ENCODE assay signal across 1 cellular context in genomic region chr19:44903602-44904425, GRCh38.
A peak's percentile ranks its signal among the peaks of the same experiment; 100 is the strongest.
TF ChIP-seq lines count a peak whose summit lies in the region.

No MANE protein-coding gene starts in this region.

TF ChIP-seq in HepG2, 621 proteins besides CTCF, POLR2A, EP300 and RAD21 (continued from another document and continues in another):
- TF ChIP-seq STAT6 (CRISPR knock-in tag; IDR thresholded peaks at IDR 0.05; ENCODE audit: borderline replicate concordance) = no peak
- TF ChIP-seq TBX3 (IDR thresholded peaks at IDR 0.05; ENCODE audit: borderline replicate concordance) = no peak
- TF ChIP-seq ZNF44 (CRISPR knock-in tag; IDR thresholded peaks at IDR 0.05) = no peak
- no peak for TF ChIP-seq ZBTB14 (CRISPR knock-in tag; IDR thresholded peaks at IDR 0.05)
- peak; percentile 69; the same call in 1 of the 2 replicates for TF ChIP-seq ZNF512B (CRISPR knock-in tag; IDR thresholded peaks at IDR 0.05; ENCODE audit: borderline replicate concordance)
- no peak for TF ChIP-seq SIN3B (IDR thresholded peaks at IDR 0.05; ENCODE audit: low read length)
- TF ChIP-seq ZNF710 (CRISPR knock-in tag; IDR thresholded peaks at IDR 0.05; ENCODE audit: borderline replicate concordance) = no peak
- peak; percentile 20; the same call in 1 of the 2 replicates for TF ChIP-seq ZNF552 (CRISPR knock-in tag; IDR thresholded peaks at IDR 0.05; ENCODE audit: borderline replicate concordance)
- TF ChIP-seq CAMTA2 (CRISPR knock-in tag; IDR thresholded peaks at IDR 0.05; ENCODE audit: borderline replicate concordance) = no peak
- TF ChIP-seq ZBTB3 (CRISPR knock-in tag; IDR thresholded peaks at IDR 0.05; ENCODE audit: borderline replicate concordance, low read depth) = no peak
- peak; percentile 71; the same call in 1 of the 2 replicates for TF ChIP-seq ZNF782 (CRISPR knock-in tag; IDR thresholded peaks at IDR 0.05; ENCODE audit: borderline replicate concordance)
- TF ChIP-seq ZNF737 (CRISPR knock-in tag; IDR thresholded peaks at IDR 0.05; ENCODE audit: borderline replicate concordance) = no peak
- no peak for TF ChIP-seq GLMP (CRISPR knock-in tag; IDR thresholded peaks at IDR 0.05; ENCODE audit: borderline replicate concordance)
- TF ChIP-seq HOXD1 (CRISPR knock-in tag; IDR thresholded peaks at IDR 0.05) = no peak
- peak; percentile 92 for TF ChIP-seq RXRB (CRISPR knock-in tag; IDR thresholded peaks at IDR 0.05; ENCODE audit: borderline replicate concordance)
- TF ChIP-seq ZNF780A (CRISPR knock-in tag; IDR thresholded peaks at IDR 0.05) = no peak
- TF ChIP-seq E2F2 (CRISPR knock-in tag; IDR thresholded peaks at IDR 0.05; ENCODE audit: borderline replicate concordance) = no peak
- no peak for TF ChIP-seq ZUFSP (CRISPR knock-in tag; IDR thresholded peaks at IDR 0.05; ENCODE audit: borderline replicate concordance)
- no peak for TF ChIP-seq HOXA9 (CRISPR knock-in tag; IDR thresholded peaks at IDR 0.05; ENCODE audit: borderline replicate concordance)
- no peak for TF ChIP-seq HNRNPK (IDR thresholded peaks at IDR 0.05; ENCODE audit: low read depth, low read length, poor library complexity, severe bottlenecking)
- TF ChIP-seq ZNF251 (CRISPR knock-in tag; IDR thresholded peaks at IDR 0.05) = no peak
- no peak for TF ChIP-seq FOXM1 (CRISPR knock-in tag; IDR thresholded peaks at IDR 0.05)
- TF ChIP-seq PAXIP1 (CRISPR knock-in tag; conservative IDR thresholded peaks at IDR 0.05) = peak; percentile 97
- no peak for TF ChIP-seq TCF7L2 (IDR thresholded peaks at IDR 0.05; ENCODE audit: low read depth, low read length)
- no peak for TF ChIP-seq ATF7 (IDR thresholded peaks at IDR 0.05)
- no peak for TF ChIP-seq ATF7 (CRISPR knock-in tag; IDR thresholded peaks at IDR 0.05)
- peak; percentile 80; the same call in 1 of the 2 replicates for TF ChIP-seq ZSCAN31 (CRISPR knock-in tag; IDR thresholded peaks at IDR 0.05; ENCODE audit: low read depth)
- TF ChIP-seq IKZF4 (CRISPR knock-in tag; IDR thresholded peaks at IDR 0.05; ENCODE audit: borderline replicate concordance, low read depth, not compliant biosample characterization) = no peak
- TF ChIP-seq ZNF580 (CRISPR knock-in tag; IDR thresholded peaks at IDR 0.05; ENCODE audit: borderline replicate concordance, low read depth) = peak; percentile 67; the same call in 1 of the 2 replicates
- TF ChIP-seq FOSL1 (CRISPR knock-in tag; IDR thresholded peaks at IDR 0.05; ENCODE audit: borderline replicate concordance) = no peak
- TF ChIP-seq ZNF619 (CRISPR knock-in tag; IDR thresholded peaks at IDR 0.05) = no peak
- peak; percentile 87; the same call in 1 of the 2 replicates for TF ChIP-seq ZNF746 (CRISPR knock-in tag; IDR thresholded peaks at IDR 0.05)
- TF ChIP-seq ZNF547 (CRISPR knock-in tag; IDR thresholded peaks at IDR 0.05) = no peak; the same call in 1 of the 2 replicates
- TF ChIP-seq CENPX (CRISPR knock-in tag; IDR thresholded peaks at IDR 0.05) = no peak
- TF ChIP-seq HCFC1 (IDR thresholded peaks at IDR 0.05; ENCODE audit: low read depth, low read length) = no peak
- TF ChIP-seq FOXC1 (CRISPR knock-in tag; IDR thresholded peaks at IDR 0.05; ENCODE audit: borderline replicate concordance) = peak; percentile 63; the same call in 1 of the 2 replicates
- TF ChIP-seq CHD4 (IDR thresholded peaks at IDR 0.05; ENCODE audit: borderline replicate concordance, low read length) = no peak
- TF ChIP-seq ZNF468 (CRISPR knock-in tag; IDR thresholded peaks at IDR 0.05) = no peak
- no peak; the same call in 1 of the 2 replicates for TF ChIP-seq ETV6 (CRISPR knock-in tag; conservative IDR thresholded peaks at IDR 0.05)
- no peak for TF ChIP-seq NFYC (CRISPR knock-in tag; IDR thresholded peaks at IDR 0.05)
- no peak for TF ChIP-seq ZNF740 (CRISPR knock-in tag; IDR thresholded peaks at IDR 0.05)
- peak; percentile 99 for TF ChIP-seq ZBTB7B (CRISPR knock-in tag; IDR thresholded peaks at IDR 0.05)
- TF ChIP-seq TFE3 (CRISPR knock-in tag; IDR thresholded peaks at IDR 0.05) = no peak; the same call in 1 of the 2 replicates
